Comparison of ENCODE assay signal across 13 cellular contexts in genomic region chr7:107996072-107996824, GRCh38. TPM values are rescaled to one million over a fixed set of nuclear protein-coding genes. Genes with fewer than 3 reads are reported as not detected.
DNase-seq lines count a peak whose midpoint lies in the region; ATAC-seq, FAIRE-seq and TF ChIP-seq lines count a peak whose summit lies in the region.
"Had no signal": no experiment of that assay in that cellular context is flagged by ENCODE, and none has a peak within 500 bp of the region (broad histone marks: within the 10 kb centered on the region; RNA-seq: fewer than 3 reads in every experiment).

No MANE protein-coding gene starts in this region.

- TF ChIP-seq CTCF in ascending aorta (IDR thresholded peaks at IDR 0.05) (no peak), kidney (IDR thresholded peaks at IDR 0.05; ENCODE audit: borderline replicate concordance, extremely low read depth, insufficient read depth) (no peak), thoracic aorta (IDR thresholded peaks at IDR 0.05) (no peak)

- H3K27me3 ChIP-seq in ascending aorta (no peaks in the 10 kb centered on the region), thoracic aorta (replicated peaks; ENCODE audit: insufficient read depth) (no peaks in the 10 kb centered on the region)

- intact Hi-C loops in ascending aorta (cut with DNase I) = no loop called here
- intact Hi-C loops in kidney (cut with DNase I) = no loop called here

- H3K36me3 ChIP-seq in ascending aorta (peaks cover 5 to 37% of the 10 kb centered on the region in 2 donors), kidney (ENCODE audit: control insufficient read depth in 1 of 2, insufficient read depth in 2 of 2, low read length in 2 of 2) (peaks cover 19 to 23% of the 10 kb centered on the region in 2 donors), thoracic aorta (no peaks in the 10 kb centered on the region)
- H3K36me3 ChIP-seq: neutrophil had no signal

- H3K4me1 ChIP-seq in ascending aorta (peaks cover 0 to 33% of the 10 kb centered on the region in 2 donors), kidney (ENCODE audit: control insufficient read depth in 1 of 2, insufficient read depth in 1 of 2, low read depth in 1 of 2, low read length in 2 of 2) (peaks cover 17 to 18% of the 10 kb centered on the region in 2 donors), thoracic aorta (ENCODE audit: control insufficient read depth in 1 of 2, low read depth in 2 of 2) (peaks cover 24 to 56% of the 10 kb centered on the region in 2 donors)

- H3K9me3 ChIP-seq in ascending aorta (no peaks in the 10 kb centered on the region), kidney (ENCODE audit: control insufficient read depth in 1 of 2, low read length in 2 of 2) (no peaks in the 10 kb centered on the region), thoracic aorta (no peaks in the 10 kb centered on the region)
- H3K9me3 ChIP-seq: neutrophil, upper lobe of right lung had no signal

- FAIRE-seq in kidney (lab: Jason Lieb, UNC) = no peak
- FAIRE-seq: GM18507 had no signal

- peak overlapping the region; percentile 30 to 69 for H3K27ac ChIP-seq in ascending aorta
- peak overlapping the region; percentile 1 to 18 for H3K27ac ChIP-seq in kidney (ENCODE audit: low read depth in 2 of 2, low read length in 2 of 2)
- peak overlapping the region; percentile 14 to 62 for H3K27ac ChIP-seq in thoracic aorta
- H3K27ac ChIP-seq: neutrophil, upper lobe of right lung had no signal

- ATAC-seq in thoracic aorta (ENCODE audit: insufficient number of reproducible peaks, low FRiP score, low read depth) (no peak), GM18861 (IDR thresholded peaks at IDR 0.05; ENCODE audit: unreplicated experiment) (no peak), HG03442 (IDR thresholded peaks at IDR 0.05; ENCODE audit: unreplicated experiment) (no peak)
- ATAC-seq: upper lobe of right lung had no signal

- no peak overlapping the region for H3K9ac ChIP-seq in kidney (ENCODE audit: low read length in 2 of 2)

- DNase-seq in NCI-H2171 treated with DMSO at 0.1 percent for 48 hours (lab: John Stamatoyannopoulos, UW) (peak; percentile 12), NCI-H2171 (lab: John Stamatoyannopoulos, UW) (no peak), ascending aorta (ENCODE audit: low spot score in 2 of 2) (no peak), kidney (no peak), thoracic aorta (ENCODE audit: low spot score) (no peak)
- no peak for DNase-seq in activated CD4-positive, alpha-beta T cell treated with anti-CD3 and anti-CD28 coated beads for 48 hours
- DNase-seq: 8988T, NCI-H2081, upper lobe of right lung had no signal

- H3K4me3 ChIP-seq in ascending aorta = no peak overlapping the region
- no peak overlapping the region for H3K4me3 ChIP-seq in kidney (ENCODE audit: low read length in 2 of 2)
- H3K4me3 ChIP-seq in thoracic aorta = no peak overlapping the region
- H3K4me3 ChIP-seq: upper lobe of right lung had no signal

RNA-seq across cellular contexts. Expression of gene LAMB1, which starts 6.7 kb away (rescaled TPM):
- total RNA-seq in ascending aorta = 198 TPM
- total RNA-seq in kidney = 312 TPM
- polyA plus RNA-seq in kidney (ENCODE audit: insufficient read depth, low read depth, low replicate concordance) = 140 TPM
- 100 to 1,000 TPM; 144 to 296 TPM for total RNA-seq in thoracic aorta
